ENCODE assay signal across 8 cellular contexts in the genomic region with DNA sequence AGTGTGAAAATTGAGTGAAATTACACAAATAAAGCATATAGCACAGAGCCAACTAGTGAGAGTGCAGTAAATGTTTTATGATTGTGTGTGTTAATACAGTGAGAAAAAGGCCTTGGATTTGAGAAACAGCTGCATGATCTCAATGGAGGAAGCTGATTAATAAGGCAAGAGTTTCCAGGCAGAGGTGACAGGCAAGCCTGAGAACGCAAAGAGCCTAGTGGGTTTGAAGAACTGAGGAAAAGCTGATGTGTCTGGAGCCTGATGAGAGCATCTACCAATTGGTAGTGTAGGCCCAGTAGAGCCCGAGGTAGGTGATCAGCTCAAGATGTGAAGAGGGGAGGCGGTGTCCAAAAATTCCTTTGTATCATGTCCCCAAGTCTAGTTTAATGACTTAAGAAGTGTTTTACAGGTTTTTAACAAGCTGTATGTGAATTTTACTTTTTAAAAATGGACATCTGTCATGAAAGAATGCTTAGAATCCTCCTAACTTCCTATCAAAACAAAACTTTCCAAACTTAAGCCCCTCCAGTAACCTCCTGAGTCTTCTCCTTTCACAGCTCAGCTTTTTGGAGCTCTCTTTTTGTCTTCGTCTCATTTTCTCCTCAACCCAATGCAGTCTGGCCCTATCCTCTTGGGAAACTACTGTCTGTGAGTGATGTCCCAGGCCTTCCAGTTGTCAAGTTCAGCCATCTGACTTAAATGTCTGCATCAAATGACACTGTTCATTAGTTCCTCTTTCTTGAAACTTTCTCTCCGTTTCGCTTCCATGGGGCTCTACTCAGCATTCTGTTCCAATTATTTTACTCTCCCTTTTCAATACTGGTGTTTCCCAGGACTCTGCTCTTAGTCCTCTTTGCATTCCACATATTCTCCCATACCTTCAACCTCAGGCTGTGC. TPM values are rescaled to one million over a fixed set of nuclear protein-coding genes. Genes with fewer than 3 reads are reported as not detected.
A peak's percentile ranks its signal among the peaks of the same experiment; 100 is the strongest.
DNase-seq lines count a peak whose midpoint lies in the region; ATAC-seq lines count a peak whose summit lies in the region.

No MANE protein-coding gene starts in this region.

- H3K18ac ChIP-seq in neuronal stem cell (ENCODE audit: low read length): no peak overlapping the region

- no peak overlapping the region for H3K23ac ChIP-seq in neuronal stem cell (ENCODE audit: low read depth, low read length, poor library complexity)

- no peak overlapping the region for H2BK15ac ChIP-seq in neuronal stem cell (ENCODE audit: low read length)

- H2BK120ac ChIP-seq in neuronal stem cell (ENCODE audit: low read depth, low read length): no peak overlapping the region

- H3K36me3 ChIP-seq in KOPT-K1 (ENCODE audit: insufficient read depth, low read length) (peaks cover 11% of the 10 kb centered on the region; the same call in 1 of the 2 replicates), neuronal stem cell (replicated peaks in 1 of 2; ENCODE audit: control insufficient read depth in 2 of 2, insufficient read depth in 2 of 2, low read length in 2 of 2) (peaks cover 2 to 5% of the 10 kb centered on the region in 2 donors)

- no peak overlapping the region for H3K14ac ChIP-seq in neuronal stem cell (ENCODE audit: low read length)

- H2BK5ac ChIP-seq in neuronal stem cell (ENCODE audit: low read length): no peak overlapping the region

- H3K4me1 ChIP-seq in neuronal stem cell (ENCODE audit: control insufficient read depth in 2 of 2, insufficient read depth in 1 of 2, low read depth in 1 of 2, low read length in 2 of 2): peaks cover 1 to 14% of the 10 kb centered on the region in 2 donors

- H3K4me3 ChIP-seq in neuronal stem cell (ENCODE audit: low read length in 2 of 2): peak overlapping the region; percentile 88 to 95

- H3K27ac ChIP-seq in KOPT-K1 (ENCODE audit: low read depth, low read length, poor library complexity, severe bottlenecking) (peak overlapping the region; percentile 84), neuronal stem cell (replicated peaks; ENCODE audit: low read length) (no peak overlapping the region)

- peak overlapping the region; percentile 63 for H3K4me2 ChIP-seq in neuronal stem cell (ENCODE audit: insufficient read depth, low read length, poor library complexity, severe bottlenecking)

- no peaks in the 10 kb centered on the region for H3K27me3 ChIP-seq in neuronal stem cell (ENCODE audit: control insufficient read depth in 3 of 3, insufficient read depth in 3 of 3, low read depth in 1 of 3, low read length in 3 of 3)

- H4K8ac ChIP-seq in neuronal stem cell (ENCODE audit: low read depth, low read length): no peak overlapping the region

- H3K9me3 ChIP-seq in KOPT-K1 (ENCODE audit: insufficient read depth, low read length, poor library complexity, severe bottlenecking) (no peaks in the 10 kb centered on the region), neuronal stem cell (replicated peaks in 1 of 2; ENCODE audit: control insufficient read depth in 2 of 2, insufficient read depth in 1 of 2, low read depth in 1 of 2, low read length in 2 of 2) (peaks cover 0 to 3% of the 10 kb centered on the region in 2 donors)

- no peak overlapping the region for H3K4ac ChIP-seq in neuronal stem cell (ENCODE audit: low read length)

- no peak overlapping the region for H2AK5ac ChIP-seq in neuronal stem cell (ENCODE audit: low read depth, low read length)

- ATAC-seq in HG02885 (IDR thresholded peaks at IDR 0.05; ENCODE audit: poor library complexity, unreplicated experiment) (no peak), HG03571 (IDR thresholded peaks at IDR 0.05; ENCODE audit: unreplicated experiment) (no peak)

- no peak overlapping the region for H4K91ac ChIP-seq in neuronal stem cell (ENCODE audit: low read depth, low read length, poor library complexity)

- no CpG with 5 or more reads among the region's 6 CpGs for WGBS in neuronal stem cell (ENCODE audit: extremely low coverage in 2 of 2, insufficient read length in 2 of 2, insufficient replicate concordance in 1 of 2), 2 donors

- peak; percentile 18 for DNase-seq in EL
- peak; percentile 58 for DNase-seq in dermis blood vessel endothelial cell
- no peak for DNase-seq in neuronal stem cell (ENCODE audit: low spot score)
- no peak for DNase-seq in HT-29 (ENCODE audit: low spot score)
- no peak for DNase-seq in NCI-H187 (lab: John Stamatoyannopoulos, UW)

- H3K79me1 ChIP-seq in neuronal stem cell (ENCODE audit: low read depth, low read length): peaks cover 6% of the 10 kb centered on the region

- H2BK12ac ChIP-seq in neuronal stem cell (ENCODE audit: low read length): no peak overlapping the region

- H2AFZ ChIP-seq in neuronal stem cell (ENCODE audit: low read length): no peak overlapping the region

- H3K9ac ChIP-seq in neuronal stem cell (ENCODE audit: low read depth, low read length, poor library complexity): no peak overlapping the region

RNA-seq across cellular contexts. Expression of gene CDC40, which starts 1.2 kb away (rescaled TPM):
- 22.0 and 32.8 TPM in 2 replicates for total RNA-seq in dermis blood vessel endothelial cell
- 25.0 TPM for polyA plus RNA-seq in neuronal stem cell (2013, experiment 1 of 2)
- polyA plus RNA-seq in neuronal stem cell (2013, experiment 2 of 2): 25.9 TPM
- total RNA-seq in HT-29 (2014; rRNA removed; shearing (Covaris generic)): 7.3 and 8.9 TPM in 2 replicates

RNA-seq across cellular contexts. Expression of gene WASF1, which starts 1.9 kb away (rescaled TPM):
- total RNA-seq in dermis blood vessel endothelial cell: 11.4 and 22.0 TPM in 2 replicates
- 72.7 TPM for polyA plus RNA-seq in neuronal stem cell (2013, experiment 1 of 2)
- 73.6 TPM for polyA plus RNA-seq in neuronal stem cell (2013, experiment 2 of 2)
- 2.6 and 3.4 TPM in 2 replicates for total RNA-seq in HT-29 (2014; rRNA removed; shearing (Covaris generic))

Comparison
In these comparisons a context has a peak if more than half of its experiments do, and no peak if none do; other contexts are left out.
1. DNase-seq: peak in EL (single experiment) and dermis blood vessel endothelial cell (single experiment); none in neuronal stem cell (single experiment), HT-29 (single experiment) and NCI-H187 (0 of 2).